ENCODE assay signal across 18 cellular contexts in genomic region chr10:17021661-17022060, GRCh38.
DNase-seq lines count a peak whose midpoint lies in the region; ATAC-seq and TF ChIP-seq lines count a peak whose summit lies in the region.
"Had no signal": no experiment of that assay in that cellular context is flagged by ENCODE, and none has a peak within 500 bp of the region (broad histone marks: within the 10 kb centered on the region; RNA-seq: fewer than 3 reads in every experiment).

No MANE protein-coding gene starts in this region.

- no peak for ATAC-seq in activated CD8-positive, alpha-beta T cell treated with anti-CD3 and anti-CD28 coated beads, Interleukin-2, amount 10 ng/mL, durations not matched to agents 7 days and 5 days
- no peak for ATAC-seq in activated CD8-positive, alpha-beta T cell treated with anti-CD3 and anti-CD28 coated beads for 36 hours
- ATAC-seq in activated naive CD8-positive, alpha-beta T cell treated with anti-CD3 and anti-CD28 coated beads, Interleukin-2, amount 50 U/mL, for 24 hours: no peak
- ATAC-seq in activated CD8-positive, alpha-beta memory T cell treated with anti-CD3 and anti-CD28 coated beads, Interleukin-2, amount 10 ng/mL, durations not matched to agents 7 days and 5 days: no peak
- ATAC-seq: sciatic nerve had no signal

- peaks cover 11% of the 10 kb centered on the region for H3K9me3 Mint-ChIP-seq in activated CD8-positive, alpha-beta T cell treated with anti-CD3 and anti-CD28 coated beads, Interleukin-2, amount 10 ng/mL, durations not matched to agents 7 days and 5 days (ENCODE audit: insufficient read depth)
- H3K9me3 Mint-ChIP-seq in activated CD8-positive, alpha-beta T cell treated with anti-CD3 and anti-CD28 coated beads for 36 hours: no peaks in the 10 kb centered on the region
- peaks cover 6% of the 10 kb centered on the region for H3K9me3 Mint-ChIP-seq in activated naive CD8-positive, alpha-beta T cell treated with anti-CD3 and anti-CD28 coated beads, Interleukin-2, amount 50 U/mL, for 24 hours
- no peaks in the 10 kb centered on the region for H3K9me3 Mint-ChIP-seq in immature natural killer cell
- H3K9me3 Mint-ChIP-seq in type B pancreatic cell: peaks cover 11% of the 10 kb centered on the region
- H3K9me3 Mint-ChIP-seq in activated CD8-positive, alpha-beta memory T cell treated with anti-CD3 and anti-CD28 coated beads, Interleukin-2, amount 10 ng/mL, durations not matched to agents 7 days and 5 days (ENCODE audit: low read depth): no peaks in the 10 kb centered on the region
- H3K9me3 Mint-ChIP-seq: activated B cell treated with CpG ODN at 0.5 μM for 24 hours had no signal

- peaks cover 15% of the 10 kb centered on the region for H3K36me3 Mint-ChIP-seq in activated CD8-positive, alpha-beta T cell treated with anti-CD3 and anti-CD28 coated beads, Interleukin-2, amount 10 ng/mL, durations not matched to agents 7 days and 5 days (ENCODE audit: low read depth)
- no peaks in the 10 kb centered on the region for H3K36me3 Mint-ChIP-seq in activated CD8-positive, alpha-beta T cell treated with anti-CD3 and anti-CD28 coated beads for 36 hours (ENCODE audit: low read depth)
- H3K36me3 Mint-ChIP-seq in activated naive CD8-positive, alpha-beta T cell treated with anti-CD3 and anti-CD28 coated beads, Interleukin-2, amount 50 U/mL, for 24 hours (ENCODE audit: low read depth): peaks cover 10% of the 10 kb centered on the region
- H3K36me3 Mint-ChIP-seq in immature natural killer cell: peaks cover 0 to 10% (median 6%) of the 10 kb centered on the region in 3 donors
- H3K36me3 Mint-ChIP-seq in type B pancreatic cell: peaks cover 10% of the 10 kb centered on the region
- peaks cover 14% of the 10 kb centered on the region for H3K36me3 Mint-ChIP-seq in activated CD8-positive, alpha-beta memory T cell treated with anti-CD3 and anti-CD28 coated beads, Interleukin-2, amount 10 ng/mL, durations not matched to agents 7 days and 5 days

- CTCF ChIA-PET in activated CD8-positive, alpha-beta T cell treated with anti-CD3 and anti-CD28 coated beads, Interleukin-2, amount 10 ng/mL, durations not matched to agents 7 days and 5 days (lab: Charles Lee): interaction anchor here (0.9 to 1.8 kb wide), 3 partner anchors 13 to 185 kb away, joined by 3 to 4 read pairs (median 3); no protein-coding TSS in a partner anchor
- CTCF ChIA-PET in activated CD8-positive, alpha-beta T cell treated with anti-CD3 and anti-CD28 coated beads for 36 hours (lab: Charles Lee): interaction anchor here (1.7 to 1.9 kb wide), 2 partner anchors 16 to 194 kb away, joined by 4 read pairs; no protein-coding TSS in a partner anchor
- CTCF ChIA-PET in activated CD8-positive, alpha-beta memory T cell treated with anti-CD3 and anti-CD28 coated beads, Interleukin-2, amount 10 ng/mL, durations not matched to agents 7 days and 5 days (lab: Charles Lee): interaction anchor here (0.7 to 0.9 kb wide), 2 partner anchors 21 to 209 kb away, joined by 3 read pairs; no protein-coding TSS in a partner anchor

- no peaks in the 10 kb centered on the region for H3K27me3 Mint-ChIP-seq in activated CD8-positive, alpha-beta T cell treated with anti-CD3 and anti-CD28 coated beads, Interleukin-2, amount 10 ng/mL, durations not matched to agents 7 days and 5 days (ENCODE audit: low read depth)
- no peaks in the 10 kb centered on the region for H3K27me3 Mint-ChIP-seq in activated CD8-positive, alpha-beta T cell treated with anti-CD3 and anti-CD28 coated beads for 36 hours
- H3K27me3 Mint-ChIP-seq in activated naive CD8-positive, alpha-beta T cell treated with anti-CD3 and anti-CD28 coated beads, Interleukin-2, amount 50 U/mL, for 24 hours: peaks cover 3% of the 10 kb centered on the region
- H3K27me3 Mint-ChIP-seq in immature natural killer cell (ENCODE audit: low read depth in 3 of 3) (peaks cover 4 to 12% (median 5%) of the 10 kb centered on the region in 3 donors), type B pancreatic cell (no peaks in the 10 kb centered on the region)
- H3K27me3 Mint-ChIP-seq in activated CD8-positive, alpha-beta memory T cell treated with anti-CD3 and anti-CD28 coated beads, Interleukin-2, amount 10 ng/mL, durations not matched to agents 7 days and 5 days: peaks cover 4% of the 10 kb centered on the region

- no peak for TF ChIP-seq CTCF in activated CD8-positive, alpha-beta T cell treated with anti-CD3 and anti-CD28 coated beads for 36 hours (IDR thresholded peaks at IDR 0.05)
- no peak for TF ChIP-seq CTCF in type B pancreatic cell (conservative IDR thresholded peaks at IDR 0.05)

- no peak overlapping the region for H3K4me3 Mint-ChIP-seq in activated CD8-positive, alpha-beta T cell treated with anti-CD3 and anti-CD28 coated beads, Interleukin-2, amount 10 ng/mL, durations not matched to agents 7 days and 5 days
- no peak overlapping the region for H3K4me3 Mint-ChIP-seq in activated CD8-positive, alpha-beta T cell treated with anti-CD3 and anti-CD28 coated beads for 36 hours
- H3K4me3 Mint-ChIP-seq in activated naive CD8-positive, alpha-beta T cell treated with anti-CD3 and anti-CD28 coated beads, Interleukin-2, amount 50 U/mL, for 24 hours: no peak overlapping the region
- H3K4me3 Mint-ChIP-seq in immature natural killer cell: no peak overlapping the region
- peak overlapping the region; percentile 60 for H3K4me3 Mint-ChIP-seq in type B pancreatic cell
- no peak overlapping the region for H3K4me3 Mint-ChIP-seq in activated CD8-positive, alpha-beta memory T cell treated with anti-CD3 and anti-CD28 coated beads, Interleukin-2, amount 10 ng/mL, durations not matched to agents 7 days and 5 days
- H3K4me3 Mint-ChIP-seq: activated B cell treated with CpG ODN at 0.5 μM for 24 hours had no signal

- POLR2A ChIA-PET in activated CD8-positive, alpha-beta T cell treated with anti-CD3 and anti-CD28 coated beads, Interleukin-2, amount 10 ng/mL, durations not matched to agents 7 days and 5 days (lab: Charles Lee): interaction anchor here (1.2 kb wide), 1 partner anchor 204 kb away, joined by 3 read pairs; the partner anchor contains the start of gene RSU1
- POLR2A ChIA-PET in activated CD8-positive, alpha-beta T cell treated with anti-CD3 and anti-CD28 coated beads for 36 hours (lab: Charles Lee): interaction anchor here (6.6 kb wide), 1 partner anchor 208 kb away, joined by 41 read pairs; the partner anchor contains the start of gene VIM

- peaks cover 55% of the 10 kb centered on the region for H3K4me1 Mint-ChIP-seq in activated CD8-positive, alpha-beta T cell treated with anti-CD3 and anti-CD28 coated beads, Interleukin-2, amount 10 ng/mL, durations not matched to agents 7 days and 5 days (ENCODE audit: low read depth)
- H3K4me1 Mint-ChIP-seq in activated CD8-positive, alpha-beta T cell treated with anti-CD3 and anti-CD28 coated beads for 36 hours (ENCODE audit: low read depth): peaks cover 44% of the 10 kb centered on the region
- peaks cover 57% of the 10 kb centered on the region for H3K4me1 Mint-ChIP-seq in activated naive CD8-positive, alpha-beta T cell treated with anti-CD3 and anti-CD28 coated beads, Interleukin-2, amount 50 U/mL, for 24 hours
- H3K4me1 Mint-ChIP-seq in immature natural killer cell (peaks cover 43 to 48% of the 10 kb centered on the region in 2 donors), type B pancreatic cell (ENCODE audit: unreplicated experiment) (peaks cover 36% of the 10 kb centered on the region)
- peaks cover 41% of the 10 kb centered on the region for H3K4me1 Mint-ChIP-seq in activated CD8-positive, alpha-beta memory T cell treated with anti-CD3 and anti-CD28 coated beads, Interleukin-2, amount 10 ng/mL, durations not matched to agents 7 days and 5 days

- no peak overlapping the region for H3K27ac Mint-ChIP-seq in activated CD8-positive, alpha-beta T cell treated with anti-CD3 and anti-CD28 coated beads, Interleukin-2, amount 10 ng/mL, durations not matched to agents 7 days and 5 days
- no peak overlapping the region for H3K27ac Mint-ChIP-seq in activated CD8-positive, alpha-beta T cell treated with anti-CD3 and anti-CD28 coated beads for 36 hours
- peak overlapping the region; percentile 14 for H3K27ac Mint-ChIP-seq in activated naive CD8-positive, alpha-beta T cell treated with anti-CD3 and anti-CD28 coated beads, Interleukin-2, amount 50 U/mL, for 24 hours
- H3K27ac Mint-ChIP-seq in immature natural killer cell (peak overlapping the region in 4 of 6 donors; percentile 64 to 99 (median 94)), type B pancreatic cell (peak overlapping the region; percentile 35)
- no peak overlapping the region for H3K27ac Mint-ChIP-seq in activated CD8-positive, alpha-beta memory T cell treated with anti-CD3 and anti-CD28 coated beads, Interleukin-2, amount 10 ng/mL, durations not matched to agents 7 days and 5 days
- H3K27ac Mint-ChIP-seq: activated B cell treated with CpG ODN at 0.5 μM for 24 hours had no signal

- intact Hi-C loops in activated CD8-positive, alpha-beta T cell treated with anti-CD3 and anti-CD28 coated beads for 36 hours (cut with micrococcal nuclease): loop anchor here (2.0 kb wide), 1 partner anchor 131 kb away; no protein-coding TSS in a partner anchor

- peak; percentile 15 for DNase-seq in activated CD8-positive, alpha-beta T cell treated with anti-CD3 and anti-CD28 coated beads, Interleukin-2, amount 10 ng/mL, durations not matched to agents 7 days and 5 days
- DNase-seq in activated CD8-positive, alpha-beta T cell treated with anti-CD3 and anti-CD28 coated beads for 36 hours: no peak
- no peak for DNase-seq in activated naive CD8-positive, alpha-beta T cell treated with anti-CD3 and anti-CD28 coated beads, Interleukin-2, amount 50 U/mL, for 24 hours
- DNase-seq in immature natural killer cell (no peak), type B pancreatic cell (ENCODE audit: extremely low spot score, unreplicated experiment) (no peak), NCI-H2196 treated with DMSO at 0.1 percent for 48 hours (lab: John Stamatoyannopoulos, UW; ENCODE audit: unreplicated experiment) (no peak), NCI-H187 treated with DMSO at 0.1 percent for 48 hours (lab: John Stamatoyannopoulos, UW) (no peak)
- no peak for DNase-seq in activated CD8-positive, alpha-beta memory T cell treated with anti-CD3 and anti-CD28 coated beads, Interleukin-2, amount 10 ng/mL, durations not matched to agents 7 days and 5 days
- DNase-seq: ACHN; activated B cell treated with CpG ODN at 0.5 μM for 24 hours; dorsolateral prefrontal cortex; HCEC 1CT; left ventricle myocardium inferior; NCI-H2029 treated with DMSO at 0.1 percent for 48 hours; NCI-H82; stimulated activated CD4-positive, alpha-beta T cell treated with anti-CD3 and anti-CD28 coated beads, Interleukin-4, amount 100 ng/mL, for 1 hour; tibial artery had no signal

Comparison
In these comparisons a context has a peak if more than half of its experiments do, and no peak if none do; other contexts are left out.
1. H3K27ac Mint-ChIP-seq: peak in activated naive CD8-positive, alpha-beta T cell treated with anti-CD3 and anti-CD28 coated beads, Interleukin-2, amount 50 U/mL, for 24 hours (single experiment), immature natural killer cell (4 of 6) and type B pancreatic cell (single experiment); none in activated CD8-positive, alpha-beta T cell treated with anti-CD3 and anti-CD28 coated beads, Interleukin-2, amount 10 ng/mL, durations not matched to agents 7 days and 5 days (single experiment), activated CD8-positive, alpha-beta T cell treated with anti-CD3 and anti-CD28 coated beads for 36 hours (single experiment) and activated CD8-positive, alpha-beta memory T cell treated with anti-CD3 and anti-CD28 coated beads, Interleukin-2, amount 10 ng/mL, durations not matched to agents 7 days and 5 days (single experiment).